In the genomic region with DNA sequence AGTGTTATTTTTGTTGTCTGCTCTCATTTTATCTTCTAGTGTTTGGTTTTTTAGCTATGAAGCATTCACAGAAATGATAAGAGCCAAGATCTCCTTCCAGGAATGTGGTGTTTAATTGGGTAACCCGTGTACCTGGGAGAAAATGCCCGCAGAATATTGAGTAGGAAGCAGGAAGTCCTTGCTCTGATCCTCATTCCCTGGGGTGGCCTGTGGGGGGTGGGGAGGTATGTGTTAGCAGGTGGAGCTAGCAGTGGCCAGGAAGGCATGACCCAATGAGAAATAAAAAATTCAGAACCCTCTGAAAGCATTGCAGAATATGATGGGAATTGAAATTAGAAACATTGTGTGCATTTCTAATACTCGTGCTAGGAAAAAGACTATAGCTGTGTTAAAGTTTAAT, we compare ENCODE assay signal across 27 cellular contexts.
"Had no signal": no experiment of that assay in that cellular context is flagged by ENCODE, and none has a peak within 500 bp of the region (broad histone marks: within the 10 kb centered on the region; RNA-seq: fewer than 3 reads in every experiment).

No MANE protein-coding gene starts in this region.

- H3K27ac ChIP-seq: colonic mucosa, epithelial cell of prostate, gastrocnemius medialis, neutrophil, parathyroid adenoma, prostate gland, right atrium auricular region, stomach, thyroid gland had no signal

- ATAC-seq: esophagus mucosa; gastrocnemius medialis; left colon; left ventricle myocardium superior; mucosa of descending colon; natural killer cell treated with Interleukin-12 subunit alpha and Interleukin-12 subunit beta and Interleukin-15 and Interleukin-18, amount 100 ng/mL, for 72 hours; sciatic nerve; stimulated activated effector memory CD8-positive, alpha-beta T cell treated with anti-CD3 and anti-CD28 coated beads, Interleukin-12 subunit alpha, Interleukin-12 subunit beta, amount 100 ng/mL, for 72 hours had no signal

- H3K4me3 ChIP-seq: colonic mucosa, gastrocnemius medialis, mucosa of descending colon, prostate gland, right atrium auricular region, smooth muscle cell, stomach, thyroid gland had no signal

- H3K4me1 ChIP-seq: colonic mucosa, gastrocnemius medialis, parathyroid adenoma, prostate gland, right atrium auricular region, thyroid gland had no signal

- H3K9me3 ChIP-seq: colonic mucosa, gastrocnemius medialis, mucosa of descending colon, neutrophil, prostate gland, right atrium auricular region, stomach, thyroid gland had no signal

- H3K36me3 ChIP-seq: colonic mucosa, gastrocnemius medialis, neutrophil, prostate gland, right atrium auricular region, stomach, thyroid gland had no signal

- H3K27me3 ChIP-seq: colonic mucosa, gastrocnemius medialis, neutrophil, right atrium auricular region, stomach, thyroid gland had no signal

- DNase-seq: colonic mucosa; effector CD8-positive, alpha-beta T cell; endodermal cell; foreskin fibroblast; gastrocnemius medialis; head of caudate nucleus; left colon; left ventricle myocardium superior; mesenchymal stem cell; mucosa of descending colon; naive B cell; stimulated activated CD4-positive, alpha-beta T cell treated with anti-CD3 and anti-CD28 coated beads, Interleukin-2, amount 100 ng/mL, for 24 hours; stimulated activated CD4-positive, alpha-beta T cell treated with anti-CD3 and anti-CD28 coated beads, Interleukin-4, amount 100 ng/mL, for 24 hours; stimulated activated naive CD4-positive, alpha-beta T cell treated with Interleukin-2 at 50 U/mL for 16 hours; stomach; thyroid gland; trophoblast cell had no signal
